Comparison of ENCODE assay signal across 9 cellular contexts in the genomic region with DNA sequence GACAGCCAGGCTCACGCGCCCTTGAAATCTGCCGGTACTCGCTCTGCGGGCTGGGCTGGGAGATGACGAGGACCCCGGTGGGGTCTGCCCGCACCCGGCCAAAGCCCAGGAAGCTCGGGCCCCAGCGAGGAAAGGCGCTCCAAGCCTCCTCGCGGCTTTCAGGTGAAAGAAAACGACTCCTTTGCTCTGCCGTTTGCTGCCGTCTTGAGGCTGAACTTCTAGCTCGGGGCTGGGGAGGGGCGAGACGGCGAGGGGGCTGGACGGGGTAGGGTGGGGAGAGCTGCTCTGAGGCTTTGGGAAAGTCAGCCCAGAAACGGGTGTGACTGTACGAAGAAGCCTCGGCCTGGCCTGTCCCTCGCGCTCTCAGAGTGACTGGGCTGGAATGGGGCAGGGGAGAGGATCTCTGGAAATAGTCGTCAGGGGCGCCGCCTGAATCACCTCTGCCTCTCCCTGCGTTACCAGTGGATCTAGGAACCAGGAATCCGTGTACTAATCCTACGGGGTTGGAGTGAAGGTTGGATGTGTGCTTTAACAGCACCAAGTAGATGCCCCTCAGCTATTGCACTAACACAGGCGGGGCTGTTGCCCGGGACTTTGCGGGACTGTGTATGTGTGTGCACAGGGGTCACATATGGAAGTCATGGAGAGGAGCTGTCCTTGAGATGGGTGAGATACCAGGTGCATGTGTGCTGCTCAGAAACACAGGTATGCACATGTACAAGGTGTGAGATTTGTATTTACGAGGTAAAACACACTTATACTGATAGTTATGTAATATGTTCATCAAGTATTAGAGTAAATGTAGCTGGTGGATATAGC. TPM values are rescaled to one million over a fixed set of nuclear protein-coding genes. Genes with fewer than 3 reads are reported as not detected.
DNase-seq lines count a peak whose midpoint lies in the region; ATAC-seq and TF ChIP-seq lines count a peak whose summit lies in the region.
"Had no signal": no experiment of that assay in that cellular context is flagged by ENCODE, and none has a peak within 500 bp of the region (broad histone marks: within the 10 kb centered on the region; RNA-seq: fewer than 3 reads in every experiment).

No MANE protein-coding gene starts in this region.

- TF ChIP-seq CTCF in RWPE2 (IDR thresholded peaks at IDR 0.05; ENCODE audit: poor library complexity, severe bottlenecking) (no peak), epithelial cell of proximal tubule (conservative IDR thresholded peaks at IDR 0.05; ENCODE audit: low read depth, low read length) (no peak), osteocyte (IDR thresholded peaks at IDR 0.05) (no peak), transverse colon (IDR thresholded peaks at IDR 0.05) (no peak)

- H3K4me3 ChIP-seq in CD4-positive, CD25-positive, alpha-beta regulatory T cell (ENCODE audit: low read depth, low read length) = no peak overlapping the region
- peak overlapping the region; percentile 31 for H3K4me3 ChIP-seq in RWPE2 (ENCODE audit: severe bottlenecking)
- H3K4me3 ChIP-seq in epithelial cell of proximal tubule (ENCODE audit: low read depth, low read length) = peak overlapping the region; percentile 37
- H3K4me3 ChIP-seq in transverse colon = peak overlapping the region in 2 of 4 donors; percentile 27 to 52

- no peak overlapping the region for H3K27ac ChIP-seq in CD4-positive, CD25-positive, alpha-beta regulatory T cell (ENCODE audit: insufficient read depth, low read length, poor library complexity, severe bottlenecking)
- no peak overlapping the region for H3K27ac ChIP-seq in RWPE2 (ENCODE audit: poor library complexity, severe bottlenecking)
- no peak overlapping the region for H3K27ac ChIP-seq in transverse colon

- intact Hi-C loops in transverse colon (cut with DNase I; ENCODE audit: low total_unique reads) = loop anchor here (10.0 kb wide), 1 partner anchor 377 kb away; no protein-coding TSS in a partner anchor

- no peak for ATAC-seq in CD4-positive, CD25-positive, alpha-beta regulatory T cell (ENCODE audit: low read depth in 2 of 2)
- no peak for ATAC-seq in RWPE2 (ENCODE audit: low read depth)

- no peaks in the 10 kb centered on the region for H3K9me3 ChIP-seq in CD4-positive, CD25-positive, alpha-beta regulatory T cell (ENCODE audit: control insufficient read depth in 2 of 2, low read length in 2 of 2)
- H3K9me3 ChIP-seq in RWPE2 (ENCODE audit: severe bottlenecking) = no peaks in the 10 kb centered on the region
- H3K9me3 ChIP-seq in transverse colon = no peaks in the 10 kb centered on the region

- peaks cover 41% of the 10 kb centered on the region for H3K27me3 ChIP-seq in CD4-positive, CD25-positive, alpha-beta regulatory T cell (ENCODE audit: control insufficient read depth, insufficient read depth, low read length)
- H3K27me3 ChIP-seq in RWPE2 (ENCODE audit: insufficient read depth, poor library complexity, severe bottlenecking) = peaks cover 84% of the 10 kb centered on the region
- peaks cover 100% of the 10 kb centered on the region for H3K27me3 ChIP-seq in transverse colon

- no peak for DNase-seq in CD4-positive, CD25-positive, alpha-beta regulatory T cell
- DNase-seq in RWPE2 (ENCODE audit: low spot score) = no peak
- no peak for DNase-seq in epithelial cell of proximal tubule (ENCODE audit: low read depth)
- DNase-seq in osteocyte (ENCODE audit: extremely low spot score, unreplicated experiment) = no peak
- DNase-seq in occipital lobe (lab: John Stamatoyannopoulos, UW) = no peak
- no peak for DNase-seq in HT-29 (ENCODE audit: low spot score)
- no peak for DNase-seq in NCI-H146 treated with DMSO at 0.1 percent for 48 hours (lab: John Stamatoyannopoulos, UW; ENCODE audit: unreplicated experiment)
- no peak for DNase-seq in transverse colon

- in situ Hi-C loops in transverse colon (cut with MboI; ENCODE audit: low pct_ligation_motif_present in 1 of 4, low pct_unique_long_range_greater_than_20kb in 1 of 4, low sequenced_read_pairs in 3 of 4) = loop anchor here in 2 of 4 donors (25.0 kb wide), 2 partner anchors 390 to 535 kb away; a partner anchor contains a TSS

- H3K36me3 Mint-ChIP-seq in CD4-positive, CD25-positive, alpha-beta regulatory T cell = no peaks in the 10 kb centered on the region
- no peaks in the 10 kb centered on the region for H3K36me3 Mint-ChIP-seq in osteocyte (ENCODE audit: unreplicated experiment)

- H3K36me3 ChIP-seq in CD4-positive, CD25-positive, alpha-beta regulatory T cell (ENCODE audit: control insufficient read depth, insufficient read depth, low read length) = no peaks in the 10 kb centered on the region
- H3K36me3 ChIP-seq in RWPE2 (ENCODE audit: low read depth) (no peaks in the 10 kb centered on the region), transverse colon (no peaks in the 10 kb centered on the region)

- H3K4me1 Mint-ChIP-seq in CD4-positive, CD25-positive, alpha-beta regulatory T cell = peaks cover 10 to 55% (median 19%) of the 10 kb centered on the region in 4 donors
- H3K4me1 Mint-ChIP-seq in osteocyte (ENCODE audit: unreplicated experiment) = peaks cover 33% of the 10 kb centered on the region

- peak overlapping the region; percentile 37 to 74 (median 50) for H3K4me3 Mint-ChIP-seq in CD4-positive, CD25-positive, alpha-beta regulatory T cell
- peak overlapping the region; percentile 72 for H3K4me3 Mint-ChIP-seq in osteocyte (ENCODE audit: unreplicated experiment)

- H3K4me1 ChIP-seq in CD4-positive, CD25-positive, alpha-beta regulatory T cell (ENCODE audit: control insufficient read depth, insufficient read depth, low read length, poor library complexity, severe bottlenecking) = peaks cover 46% of the 10 kb centered on the region
- H3K4me1 ChIP-seq in RWPE2 (ENCODE audit: insufficient read depth, poor library complexity, severe bottlenecking) (no peaks in the 10 kb centered on the region), transverse colon (peaks cover 24 to 48% (median 39%) of the 10 kb centered on the region in 4 donors)

- TF ChIP-seq EP300 in transverse colon (IDR thresholded peaks at IDR 0.05; ENCODE audit: low read depth) = no peak

- H3K27ac Mint-ChIP-seq in CD4-positive, CD25-positive, alpha-beta regulatory T cell = no peak overlapping the region
- H3K27ac Mint-ChIP-seq in osteocyte (ENCODE audit: unreplicated experiment) = no peak overlapping the region

- WGBS in transverse colon (ENCODE audit: low coverage in 1 of 2), 2 donors = 25 to 50% methylated on average over 1 to 35 of the region's 37 CpGs

- TF ChIP-seq POLR2A in transverse colon (IDR thresholded peaks at IDR 0.05) = no peak

- peaks cover 76% of the 10 kb centered on the region for H3K27me3 Mint-ChIP-seq in CD4-positive, CD25-positive, alpha-beta regulatory T cell
- peaks cover 80% of the 10 kb centered on the region for H3K27me3 Mint-ChIP-seq in osteocyte (ENCODE audit: unreplicated experiment)

- H3K9me3 Mint-ChIP-seq in CD4-positive, CD25-positive, alpha-beta regulatory T cell = peaks cover 0 to 3% (median 0%) of the 10 kb centered on the region in 7 donors
- H3K9me3 Mint-ChIP-seq in osteocyte (ENCODE audit: unreplicated experiment) = no peaks in the 10 kb centered on the region

RNA-seq across cellular contexts. Expression of a gene that starts 0.5 kb away (rescaled TPM):
- not detected for total RNA-seq in CD4-positive, CD25-positive, alpha-beta regulatory T cell
- polyA plus RNA-seq in CD4-positive, CD25-positive, alpha-beta regulatory T cell = not detected
- 0.80 and 3.5 TPM in 2 replicates for total RNA-seq in epithelial cell of proximal tubule
- 0.21 TPM in 1 of 2 replicates, not detected in the other for total RNA-seq in osteocyte
- 0.16 TPM for total RNA-seq in occipital lobe
- total RNA-seq in HT-29 (2014; rRNA removed; shearing (Covaris generic)) = not detected in 2 replicates
- total RNA-seq in transverse colon = not detected
- total RNA-seq: sciatic nerve had no signal

RNA-seq across cellular contexts. Expression of a gene that starts 0.6 kb away (rescaled TPM):
- not detected for total RNA-seq in CD4-positive, CD25-positive, alpha-beta regulatory T cell
- not detected for polyA plus RNA-seq in CD4-positive, CD25-positive, alpha-beta regulatory T cell
- total RNA-seq in epithelial cell of proximal tubule (1.5 and 2.0 TPM in 2 replicates), osteocyte (0.21 and 0.24 TPM in 2 replicates), occipital lobe (not detected), transverse colon (not detected)
- total RNA-seq in HT-29 (2014; rRNA removed; shearing (Covaris generic)) = not detected in 2 replicates

RNA-seq across cellular contexts. Expression of a gene that starts 58.6 kb away (rescaled TPM):
- total RNA-seq in CD4-positive, CD25-positive, alpha-beta regulatory T cell = not detected
- not detected for polyA plus RNA-seq in CD4-positive, CD25-positive, alpha-beta regulatory T cell
- total RNA-seq in epithelial cell of proximal tubule (not detected in 2 replicates), osteocyte (not detected in 2 replicates), occipital lobe (not detected), transverse colon (not detected)
- not detected in 2 replicates for total RNA-seq in HT-29 (2014; rRNA removed; shearing (Covaris generic))
- total RNA-seq: sciatic nerve had no signal
